Comparison of ENCODE assay signal across 24 cellular contexts in the genomic region with DNA sequence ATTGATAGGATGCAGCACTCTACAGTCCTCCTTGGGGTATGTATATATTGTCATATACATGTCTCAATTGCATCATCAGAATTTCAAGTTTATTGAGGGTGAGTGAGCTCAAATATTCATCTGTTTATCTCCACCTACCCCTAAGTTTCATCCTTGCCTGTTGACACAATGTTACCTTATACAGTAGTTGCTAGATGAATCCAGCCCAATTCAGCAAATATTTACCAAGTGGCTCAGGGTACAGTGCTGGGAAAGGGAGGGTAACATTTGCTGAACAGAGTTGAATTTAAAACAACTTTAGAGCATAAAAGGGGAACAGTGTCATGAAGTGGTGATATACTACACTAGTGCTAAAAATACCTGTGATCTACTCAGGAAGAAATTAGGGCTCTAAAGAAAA. TPM values are rescaled to one million over a fixed set of nuclear protein-coding genes. Genes with fewer than 3 reads are reported as not detected.
"Had no signal": no experiment of that assay in that cellular context is flagged by ENCODE, and none has a peak within 500 bp of the region (broad histone marks: within the 10 kb centered on the region; RNA-seq: fewer than 3 reads in every experiment).

No MANE protein-coding gene starts in this region.

- H3K27me3 ChIP-seq: adrenal gland, ascending aorta, brain microvascular endothelial cell, foreskin keratinocyte, hepatocyte, upper lobe of left lung had no signal

- H2AFZ ChIP-seq: hepatocyte had no signal

- H3K4me3 ChIP-seq: adrenal gland, ascending aorta, hepatocyte, upper lobe of left lung had no signal

- H3K4me1 ChIP-seq: adrenal gland, ascending aorta, foreskin keratinocyte, upper lobe of left lung had no signal

- H3K27ac ChIP-seq: adrenal gland, ascending aorta, brain microvascular endothelial cell, foreskin keratinocyte, hepatocyte, upper lobe of left lung, WERI-Rb-1 had no signal

- H3K79me2 ChIP-seq: hepatocyte had no signal

- H3K4me2 ChIP-seq: hepatocyte had no signal

- H3K36me3 ChIP-seq: adrenal gland, ascending aorta, brain microvascular endothelial cell, upper lobe of left lung, WERI-Rb-1 had no signal

- DNase-seq: activated CD4-positive, alpha-beta T cell treated with anti-CD3 and anti-CD28 coated beads for 1 hour; activated CD8-positive, alpha-beta memory T cell treated with anti-CD3 and anti-CD28 coated beads for 24 hours; activated CD8-positive, alpha-beta memory T cell treated with anti-CD3 and anti-CD28 coated beads, Interleukin-2, amount 50 U/mL, for 4 hours; activated T-cell treated with anti-CD3 and anti-CD28 coated beads, Interleukin-2, amount 50 U/mL, for 24 hours; adrenal gland; brain microvascular endothelial cell; caudate nucleus; effector CD4-positive, alpha-beta T cell; foreskin keratinocyte; glutamatergic neuron; immature natural killer cell; kidney glomerular epithelial cell; left ventricle myocardium superior; retina; stimulated activated CD4-positive, alpha-beta T cell treated with anti-CD3 and anti-CD28 coated beads, Interleukin-2, amount 100 ng/mL, for 48 hours; stimulated activated naive CD4-positive, alpha-beta T cell; upper lobe of left lung; WERI-Rb-1 had no signal

- H3K9me3 ChIP-seq: adrenal gland, ascending aorta, upper lobe of left lung had no signal

- ATAC-seq: activated naive CD4-positive, alpha-beta T cell treated with anti-CD3 and anti-CD28 coated beads, Interleukin-2, amount 50 U/mL, for 72 hours; activated T-helper 17 cell treated with anti-CD3 and anti-CD28 coated beads, Interleukin-2, amount 50 U/mL, for 72 hours; foreskin keratinocyte; left ventricle myocardium superior; natural killer cell treated with Interleukin-12 subunit alpha and Interleukin-12 subunit beta and Interleukin-15 and Interleukin-18, amount 100 ng/mL, for 72 hours had no signal

RNA-seq across cellular contexts. Expression of a gene that starts 14.4 kb away (rescaled TPM):
- total RNA-seq: activated naive CD4-positive, alpha-beta T cell treated with anti-CD3 and anti-CD28 coated beads, Interleukin-2, amount 50 U/mL, for 72 hours; activated T-helper 17 cell treated with anti-CD3 and anti-CD28 coated beads, Interleukin-2, amount 50 U/mL, for 72 hours; ascending aorta; foreskin keratinocyte; left ventricle myocardium superior; natural killer cell treated with Interleukin-12 subunit alpha and Interleukin-12 subunit beta and Interleukin-15 and Interleukin-18, amount 100 ng/mL, for 72 hours; osteocyte had no signal
- polyA plus RNA-seq: foreskin keratinocyte, immature natural killer cell had no signal
